9 cellular contexts compared by ENCODE assay signal in genomic region chr17:33292184-33292980, GRCh38. TPM values are rescaled to one million over a fixed set of nuclear protein-coding genes. Genes with fewer than 3 reads are reported as not detected.
DNase-seq lines count a peak whose midpoint lies in the region; ATAC-seq and TF ChIP-seq lines count a peak whose summit lies in the region.
"Had no signal": no experiment of that assay in that cellular context is flagged by ENCODE, and none has a peak within 500 bp of the region (broad histone marks: within the 10 kb centered on the region; RNA-seq: fewer than 3 reads in every experiment).

No MANE protein-coding gene starts in this region.

- H3K4me2 ChIP-seq in smooth muscle cell, result peak overlapping the region; percentile 84

- no peaks in the 10 kb centered on the region for H3F3A ChIP-seq in smooth muscle cell (ENCODE audit: low read depth)

- H3K9me3 Mint-ChIP-seq in natural killer cell treated with Interleukin-12 subunit alpha and Interleukin-12 subunit beta and Interleukin-15 and Interleukin-18, amount 100 ng/mL, for 72 hours, result no peaks in the 10 kb centered on the region

- H3K79me2 ChIP-seq in smooth muscle cell (ENCODE audit: low read depth), result no peaks in the 10 kb centered on the region

- peaks cover 45 to 51% of the 10 kb centered on the region in 2 donors for H3K27me3 Mint-ChIP-seq in natural killer cell treated with Interleukin-12 subunit alpha and Interleukin-12 subunit beta and Interleukin-15 and Interleukin-18, amount 100 ng/mL, for 72 hours

- peak overlapping the region; percentile 93 for H3K4me3 ChIP-seq in SK-N-MC
- peak overlapping the region; percentile 49 for H3K4me3 ChIP-seq in smooth muscle cell
- H3K4me3 ChIP-seq: thyroid gland had no signal

- peaks cover 0 to 3% of the 10 kb centered on the region in 2 donors for H3K4me1 Mint-ChIP-seq in natural killer cell treated with Interleukin-12 subunit alpha and Interleukin-12 subunit beta and Interleukin-15 and Interleukin-18, amount 100 ng/mL, for 72 hours (ENCODE audit: low read depth in 2 of 2)

- no peak overlapping the region for H3K4me3 Mint-ChIP-seq in natural killer cell treated with Interleukin-12 subunit alpha and Interleukin-12 subunit beta and Interleukin-15 and Interleukin-18, amount 100 ng/mL, for 72 hours

- H3K9me3 ChIP-seq in SK-N-MC (ENCODE audit: low read depth, low read length), result no peaks in the 10 kb centered on the region
- H3K9me3 ChIP-seq in smooth muscle cell (replicated peaks; ENCODE audit: low read depth), result no peaks in the 10 kb centered on the region
- H3K9me3 ChIP-seq: thyroid gland had no signal

- 2% methylated on average over 59 of the region's 72 CpGs for WGBS in smooth muscle cell (ENCODE audit: low lambda C conversion rate)

- no peak overlapping the region for H3K27ac Mint-ChIP-seq in natural killer cell treated with Interleukin-12 subunit alpha and Interleukin-12 subunit beta and Interleukin-15 and Interleukin-18, amount 100 ng/mL, for 72 hours

- peak; percentile 40 for TF ChIP-seq CTCF in smooth muscle cell (IDR thresholded peaks at IDR 0.05; ENCODE audit: borderline replicate concordance, insufficient read depth, poor library complexity, severe bottlenecking)

- H2AFZ ChIP-seq in smooth muscle cell (ENCODE audit: low read depth), result no peak overlapping the region

- peak overlapping the region; percentile 80 for H3K9ac ChIP-seq in SK-N-MC (ENCODE audit: insufficient read length)
- H3K9ac ChIP-seq in smooth muscle cell (ENCODE audit: low read depth), result no peak overlapping the region

- H3K27ac ChIP-seq in SK-N-MC, result no peak overlapping the region
- no peak overlapping the region for H3K27ac ChIP-seq in smooth muscle cell (ENCODE audit: low read depth)
- H3K27ac ChIP-seq: thyroid gland had no signal

- no peaks in the 10 kb centered on the region for H3K36me3 Mint-ChIP-seq in natural killer cell treated with Interleukin-12 subunit alpha and Interleukin-12 subunit beta and Interleukin-15 and Interleukin-18, amount 100 ng/mL, for 72 hours

- no peak for ATAC-seq in natural killer cell treated with Interleukin-12 subunit alpha and Interleukin-12 subunit beta and Interleukin-15 and Interleukin-18, amount 100 ng/mL, for 72 hours
- ATAC-seq in GM18858 (IDR thresholded peaks at IDR 0.05; ENCODE audit: unreplicated experiment), result no peak

- DNase-seq in DMS 273 (lab: John Stamatoyannopoulos, UW; ENCODE audit: unreplicated experiment), result peak; percentile 53
- DNase-seq in DMS 273 treated with DMSO at 0.1 percent for 48 hours (lab: John Stamatoyannopoulos, UW), result no peak
- DNase-seq in SK-N-MC (ENCODE audit: low read depth, low spot score), result no peak
- DNase-seq in head of caudate nucleus, result peak in 28 of 42 donors; percentile 7 to 59 (median 32)
- no peak for DNase-seq in smooth muscle cell (lab: John Stamatoyannopoulos, UW; ENCODE audit: unreplicated experiment)
- no peak for DNase-seq in natural killer cell treated with Interleukin-12 subunit alpha and Interleukin-12 subunit beta and Interleukin-15 and Interleukin-18, amount 100 ng/mL, for 72 hours (ENCODE audit: low spot score)
- DNase-seq in activated CD4-positive, alpha-beta T cell treated with anti-CD3 and anti-CD28 coated beads, Interleukin-2, amount 50 U/mL, for 4 hours, result no peak
- DNase-seq: thyroid gland had no signal

- H3K4me1 ChIP-seq in smooth muscle cell (ENCODE audit: low read depth), result peaks cover 8% of the 10 kb centered on the region

- H4K20me1 ChIP-seq in smooth muscle cell (ENCODE audit: low read depth), result no peaks in the 10 kb centered on the region

- intact Hi-C loops in head of caudate nucleus (cut with DNase I), result no loop called here

- peaks cover 89% of the 10 kb centered on the region for H3K27me3 ChIP-seq in smooth muscle cell (ENCODE audit: low read depth)

- H3K36me3 ChIP-seq in SK-N-MC (ENCODE audit: insufficient read depth, low read length) (peaks cover 3% of the 10 kb centered on the region; the same call in 1 of the 2 replicates), smooth muscle cell (ENCODE audit: low read depth) (no peaks in the 10 kb centered on the region)
- H3K36me3 ChIP-seq: thyroid gland had no signal

RNA-seq across cellular contexts. Expression of gene ASIC2, which starts 0.7 kb away (rescaled TPM):
- total RNA-seq in smooth muscle cell, result 0.18 and 4.2 TPM in 2 replicates
- 0.23 and 0.31 TPM in 2 replicates for polyA plus RNA-seq in smooth muscle cell
- total RNA-seq in natural killer cell treated with Interleukin-12 subunit alpha and Interleukin-12 subunit beta and Interleukin-15 and Interleukin-18, amount 100 ng/mL, for 72 hours, result not detected
- total RNA-seq: thyroid gland had no signal

Comparison
In these comparisons a context has a peak if more than half of its experiments do, and no peak if none do; other contexts are left out.
1. DNase-seq: peak in DMS 273 (single experiment) and head of caudate nucleus (28 of 42); none in DMS 273 treated with DMSO at 0.1 percent for 48 hours (single experiment), SK-N-MC (single experiment), smooth muscle cell (single experiment), natural killer cell treated with Interleukin-12 subunit alpha and Interleukin-12 subunit beta and Interleukin-15 and Interleukin-18, amount 100 ng/mL, for 72 hours (single experiment) and activated CD4-positive, alpha-beta T cell treated with anti-CD3 and anti-CD28 coated beads, Interleukin-2, amount 50 U/mL, for 4 hours (0 of 2).